ENCODE assay signal across 14 cellular contexts in genomic region chrX:19678941-19679340, GRCh38.
DNase-seq lines count a peak whose midpoint lies in the region; ATAC-seq and TF ChIP-seq lines count a peak whose summit lies in the region.
"Had no signal": no experiment of that assay in that cellular context is flagged by ENCODE, and none has a peak within 500 bp of the region (broad histone marks: within the 10 kb centered on the region; RNA-seq: fewer than 3 reads in every experiment).

No MANE protein-coding gene starts in this region.

- peaks cover 5 to 18% of the 10 kb centered on the region in 2 experiments for H3K4me1 ChIP-seq in neutrophil (ENCODE audit: control insufficient read depth in 1 of 2, insufficient read depth in 1 of 2, low read depth in 1 of 2, low read length in 1 of 2)

- H3K27me3 ChIP-seq in neutrophil: no peaks in the 10 kb centered on the region
- H3K27me3 ChIP-seq: esophagus muscularis mucosa had no signal

- no peaks in the 10 kb centered on the region for H3K27me3 Mint-ChIP-seq in activated CD4-positive, alpha-beta T cell treated with anti-CD3 and anti-CD28 coated beads, Interleukin-2, amount 10 ng/mL, durations not matched to agents 7 days and 5 days
- H3K27me3 Mint-ChIP-seq in activated naive CD8-positive, alpha-beta T cell: no peaks in the 10 kb centered on the region

- H3K36me3 ChIP-seq in neutrophil: peaks cover 12% of the 10 kb centered on the region
- H3K36me3 ChIP-seq: esophagus muscularis mucosa had no signal

- H3K27ac ChIP-seq in neutrophil (peak overlapping the region; percentile 52), RWPE1 (no peak overlapping the region)
- H3K27ac ChIP-seq: esophagus muscularis mucosa, VCaP had no signal

- ATAC-seq in HG03378 (IDR thresholded peaks at IDR 0.05; ENCODE audit: unreplicated experiment): peak; percentile 56
- ATAC-seq: A549 had no signal

- peaks cover 45% of the 10 kb centered on the region for H3K36me3 Mint-ChIP-seq in activated CD4-positive, alpha-beta T cell treated with anti-CD3 and anti-CD28 coated beads, Interleukin-2, amount 10 ng/mL, durations not matched to agents 7 days and 5 days (ENCODE audit: low read depth)
- peaks cover 17% of the 10 kb centered on the region for H3K36me3 Mint-ChIP-seq in activated naive CD8-positive, alpha-beta T cell

- POLR2A ChIA-PET in activated CD4-positive, alpha-beta T cell treated with anti-CD3 and anti-CD28 coated beads, Interleukin-2, amount 10 ng/mL, durations not matched to agents 7 days and 5 days (lab: Charles Lee): no interaction called here
- POLR2A ChIA-PET in RWPE1 (lab: Yijun Ruan, JAX; ENCODE audit: low non-redundant PET): no interaction called here

- H3K4me1 Mint-ChIP-seq in activated CD4-positive, alpha-beta T cell treated with anti-CD3 and anti-CD28 coated beads, Interleukin-2, amount 10 ng/mL, durations not matched to agents 7 days and 5 days: peaks cover 71% of the 10 kb centered on the region
- H3K4me1 Mint-ChIP-seq in activated naive CD8-positive, alpha-beta T cell (ENCODE audit: low read depth): peaks cover 75% of the 10 kb centered on the region

- TF ChIP-seq CTCF in neutrophil (IDR thresholded peaks at IDR 0.05): no peak
- no peak for TF ChIP-seq CTCF in RWPE1 (conservative IDR thresholded peaks at IDR 0.05; ENCODE audit: low read depth)

- H3K9me3 Mint-ChIP-seq in activated CD4-positive, alpha-beta T cell treated with anti-CD3 and anti-CD28 coated beads, Interleukin-2, amount 10 ng/mL, durations not matched to agents 7 days and 5 days: no peaks in the 10 kb centered on the region
- no peaks in the 10 kb centered on the region for H3K9me3 Mint-ChIP-seq in activated naive CD8-positive, alpha-beta T cell (ENCODE audit: low read depth)

- no peaks in the 10 kb centered on the region for H3K9me3 ChIP-seq in neutrophil
- H3K9me3 ChIP-seq: A549, esophagus muscularis mucosa had no signal

- DNase-seq in activated CD4-positive, alpha-beta T cell treated with anti-CD3 and anti-CD28 coated beads, Interleukin-2, amount 10 ng/mL, durations not matched to agents 7 days and 5 days: peak; percentile 38
- no peak for DNase-seq in activated CD4-positive, alpha-beta T cell treated with anti-CD3 and anti-CD28 coated beads for 1 hour
- DNase-seq in HCEC 1CT: no peak
- DNase-seq in RWPE1 (ENCODE audit: low spot score): no peak
- DNase-seq in stimulated activated CD4-positive, alpha-beta T cell treated with anti-CD3 and anti-CD28 coated beads, Interleukin-2, amount 100 ng/mL, for 24 hours: no peak
- DNase-seq: aorta; stimulated activated CD4-positive, alpha-beta T cell treated with anti-CD3 and anti-CD28 coated beads, Interleukin-15, amount 100 ng/mL, for 24 hours had no signal

- CTCF ChIA-PET in activated CD4-positive, alpha-beta T cell treated with anti-CD3 and anti-CD28 coated beads, Interleukin-2, amount 10 ng/mL, durations not matched to agents 7 days and 5 days (lab: Charles Lee): no interaction called here
- CTCF ChIA-PET in RWPE1 (lab: Yijun Ruan, JAX): no interaction called here

- peak overlapping the region; percentile 16 for H3K4me3 Mint-ChIP-seq in activated CD4-positive, alpha-beta T cell treated with anti-CD3 and anti-CD28 coated beads, Interleukin-2, amount 10 ng/mL, durations not matched to agents 7 days and 5 days
- peak overlapping the region; percentile 72 for H3K4me3 Mint-ChIP-seq in activated naive CD8-positive, alpha-beta T cell
- H3K4me3 Mint-ChIP-seq: neural crest cell had no signal

- H3K4me3 ChIP-seq in neutrophil (ENCODE audit: low read depth in 1 of 2, low read length in 1 of 2): no peak overlapping the region
- H3K4me3 ChIP-seq: A549, esophagus muscularis mucosa had no signal

- H3K27ac Mint-ChIP-seq in activated CD4-positive, alpha-beta T cell treated with anti-CD3 and anti-CD28 coated beads, Interleukin-2, amount 10 ng/mL, durations not matched to agents 7 days and 5 days: peak overlapping the region; percentile 60
- H3K27ac Mint-ChIP-seq in activated naive CD8-positive, alpha-beta T cell: peak overlapping the region; percentile 83
